In the genomic region with DNA sequence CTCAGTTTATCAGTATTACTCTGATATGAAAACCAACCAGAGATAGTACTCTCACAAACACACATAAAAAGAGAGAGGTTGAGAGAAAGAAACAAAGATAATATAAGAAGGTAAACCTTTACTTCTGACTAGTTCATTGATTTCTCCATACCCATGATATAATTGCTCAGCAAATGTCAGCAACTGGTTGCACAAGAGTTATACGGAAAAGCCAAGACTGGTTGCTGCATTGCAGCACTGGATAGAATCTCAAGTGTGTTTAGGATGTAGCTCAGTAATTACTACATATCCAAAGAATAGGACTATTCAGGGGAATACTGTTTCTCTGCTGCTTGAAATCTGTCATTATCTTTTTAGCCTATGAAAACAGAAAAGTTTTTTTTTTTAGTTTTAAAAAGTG, we compare ENCODE assay signal across 1 cellular context.
TF ChIP-seq lines count a peak whose summit lies in the region.

No MANE protein-coding gene starts in this region.

TF ChIP-seq in H1, 55 proteins besides CTCF, POLR2A, EP300 and RAD21 (continued from another document):
- no peak for TF ChIP-seq CHD7 (IDR thresholded peaks at IDR 0.05; ENCODE audit: insufficient replicate concordance, low read length)
- TF ChIP-seq CEBPB (IDR thresholded peaks at IDR 0.05; ENCODE audit: low read depth, low read length) = no peak
- TF ChIP-seq, protein P1, sequence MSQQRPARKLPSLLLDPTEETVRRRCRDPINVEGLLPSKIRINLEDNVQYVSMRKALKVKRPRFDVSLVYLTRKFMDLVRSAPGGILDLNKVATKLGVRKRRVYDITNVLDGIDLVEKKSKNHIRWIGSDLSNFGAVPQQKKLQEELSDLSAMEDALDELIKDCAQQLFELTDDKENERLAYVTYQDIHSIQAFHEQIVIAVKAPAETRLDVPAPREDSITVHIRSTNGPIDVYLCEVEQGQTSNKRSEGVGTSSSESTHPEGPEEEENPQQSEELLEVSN (IDR thresholded peaks at IDR 0.05) = no peak
- TF ChIP-seq SAP30 (IDR thresholded peaks at IDR 0.05; ENCODE audit: insufficient read depth, insufficient replicate concordance, low read length) = no peak
- no peak for TF ChIP-seq RXRA (IDR thresholded peaks at IDR 0.05; ENCODE audit: insufficient read depth, low read depth, low read length)
- TF ChIP-seq KDM1A (IDR thresholded peaks at IDR 0.05; ENCODE audit: borderline replicate concordance, low read length) = no peak
